ENCODE assay signal across 1 cellular context in the genomic region with DNA sequence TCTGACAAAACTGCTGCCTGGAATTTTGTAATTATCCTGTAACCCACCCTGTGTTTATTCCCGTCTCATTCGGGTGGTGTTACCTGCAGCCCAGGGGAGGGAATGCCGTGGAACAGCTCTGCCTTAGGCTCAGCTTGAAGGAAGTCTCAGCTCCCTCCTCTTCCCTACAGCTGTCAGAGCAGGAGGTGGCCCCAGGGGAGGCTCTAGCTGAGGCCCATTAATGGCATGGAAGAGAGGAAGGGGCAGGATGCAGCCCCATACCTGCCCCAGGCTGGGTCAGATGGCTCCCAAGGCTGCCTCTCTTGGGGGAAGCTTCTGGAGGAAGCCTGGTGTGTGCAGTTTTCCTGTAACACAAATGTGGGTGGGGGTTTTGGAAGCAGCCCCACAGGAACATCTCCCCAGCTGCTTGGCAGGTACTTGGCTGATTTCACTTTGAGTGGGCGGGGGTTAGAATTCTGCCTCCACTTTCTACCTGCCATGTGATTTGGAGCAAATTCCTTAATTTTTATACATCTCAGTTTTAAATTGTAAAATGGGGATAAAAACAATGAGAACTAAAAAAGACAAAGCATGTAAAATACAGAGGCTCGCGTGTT.
TF ChIP-seq lines count a peak whose summit lies in the region.

No MANE protein-coding gene starts in this region.

TF ChIP-seq in WTC11, 78 proteins besides CTCF, POLR2A, EP300 and RAD21 (continued from another document):
- TF ChIP-seq, protein P1, sequence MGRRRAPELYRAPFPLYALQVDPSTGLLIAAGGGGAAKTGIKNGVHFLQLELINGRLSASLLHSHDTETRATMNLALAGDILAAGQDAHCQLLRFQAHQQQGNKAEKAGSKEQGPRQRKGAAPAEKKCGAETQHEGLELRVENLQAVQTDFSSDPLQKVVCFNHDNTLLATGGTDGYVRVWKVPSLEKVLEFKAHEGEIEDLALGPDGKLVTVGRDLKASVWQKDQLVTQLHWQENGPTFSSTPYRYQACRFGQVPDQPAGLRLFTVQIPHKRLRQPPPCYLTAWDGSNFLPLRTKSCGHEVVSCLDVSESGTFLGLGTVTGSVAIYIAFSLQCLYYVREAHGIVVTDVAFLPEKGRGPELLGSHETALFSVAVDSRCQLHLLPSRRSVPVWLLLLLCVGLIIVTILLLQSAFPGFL (CRISPR knock-in tag; IDR thresholded peaks at IDR 0.05; ENCODE audit: borderline replicate concordance): no peak
- TF ChIP-seq, protein P2, sequence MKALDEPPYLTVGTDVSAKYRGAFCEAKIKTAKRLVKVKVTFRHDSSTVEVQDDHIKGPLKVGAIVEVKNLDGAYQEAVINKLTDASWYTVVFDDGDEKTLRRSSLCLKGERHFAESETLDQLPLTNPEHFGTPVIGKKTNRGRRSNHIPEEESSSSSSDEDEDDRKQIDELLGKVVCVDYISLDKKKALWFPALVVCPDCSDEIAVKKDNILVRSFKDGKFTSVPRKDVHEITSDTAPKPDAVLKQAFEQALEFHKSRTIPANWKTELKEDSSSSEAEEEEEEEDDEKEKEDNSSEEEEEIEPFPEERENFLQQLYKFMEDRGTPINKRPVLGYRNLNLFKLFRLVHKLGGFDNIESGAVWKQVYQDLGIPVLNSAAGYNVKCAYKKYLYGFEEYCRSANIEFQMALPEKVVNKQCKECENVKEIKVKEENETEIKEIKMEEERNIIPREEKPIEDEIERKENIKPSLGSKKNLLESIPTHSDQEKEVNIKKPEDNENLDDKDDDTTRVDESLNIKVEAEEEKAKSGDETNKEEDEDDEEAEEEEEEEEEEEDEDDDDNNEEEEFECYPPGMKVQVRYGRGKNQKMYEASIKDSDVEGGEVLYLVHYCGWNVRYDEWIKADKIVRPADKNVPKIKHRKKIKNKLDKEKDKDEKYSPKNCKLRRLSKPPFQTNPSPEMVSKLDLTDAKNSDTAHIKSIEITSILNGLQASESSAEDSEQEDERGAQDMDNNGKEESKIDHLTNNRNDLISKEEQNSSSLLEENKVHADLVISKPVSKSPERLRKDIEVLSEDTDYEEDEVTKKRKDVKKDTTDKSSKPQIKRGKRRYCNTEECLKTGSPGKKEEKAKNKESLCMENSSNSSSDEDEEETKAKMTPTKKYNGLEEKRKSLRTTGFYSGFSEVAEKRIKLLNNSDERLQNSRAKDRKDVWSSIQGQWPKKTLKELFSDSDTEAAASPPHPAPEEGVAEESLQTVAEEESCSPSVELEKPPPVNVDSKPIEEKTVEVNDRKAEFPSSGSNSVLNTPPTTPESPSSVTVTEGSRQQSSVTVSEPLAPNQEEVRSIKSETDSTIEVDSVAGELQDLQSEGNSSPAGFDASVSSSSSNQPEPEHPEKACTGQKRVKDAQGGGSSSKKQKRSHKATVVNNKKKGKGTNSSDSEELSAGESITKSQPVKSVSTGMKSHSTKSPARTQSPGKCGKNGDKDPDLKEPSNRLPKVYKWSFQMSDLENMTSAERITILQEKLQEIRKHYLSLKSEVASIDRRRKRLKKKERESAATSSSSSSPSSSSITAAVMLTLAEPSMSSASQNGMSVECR (CRISPR knock-in tag; IDR thresholded peaks at IDR 0.05; ENCODE audit: borderline replicate concordance): no peak
- TF ChIP-seq, protein P3, sequence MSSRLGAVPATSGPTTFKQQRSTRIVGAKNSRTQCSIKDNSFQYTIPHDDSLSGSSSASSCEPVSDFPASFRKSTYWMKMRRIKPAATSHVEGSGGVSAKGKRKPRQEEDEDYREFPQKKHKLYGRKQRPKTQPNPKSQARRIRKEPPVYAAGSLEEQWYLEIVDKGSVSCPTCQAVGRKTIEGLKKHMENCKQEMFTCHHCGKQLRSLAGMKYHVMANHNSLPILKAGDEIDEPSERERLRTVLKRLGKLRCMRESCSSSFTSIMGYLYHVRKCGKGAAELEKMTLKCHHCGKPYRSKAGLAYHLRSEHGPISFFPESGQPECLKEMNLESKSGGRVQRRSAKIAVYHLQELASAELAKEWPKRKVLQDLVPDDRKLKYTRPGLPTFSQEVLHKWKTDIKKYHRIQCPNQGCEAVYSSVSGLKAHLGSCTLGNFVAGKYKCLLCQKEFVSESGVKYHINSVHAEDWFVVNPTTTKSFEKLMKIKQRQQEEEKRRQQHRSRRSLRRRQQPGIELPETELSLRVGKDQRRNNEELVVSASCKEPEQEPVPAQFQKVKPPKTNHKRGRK (CRISPR knock-in tag; IDR thresholded peaks at IDR 0.05; ENCODE audit: borderline replicate concordance): no peak
- TF ChIP-seq, protein P4, sequence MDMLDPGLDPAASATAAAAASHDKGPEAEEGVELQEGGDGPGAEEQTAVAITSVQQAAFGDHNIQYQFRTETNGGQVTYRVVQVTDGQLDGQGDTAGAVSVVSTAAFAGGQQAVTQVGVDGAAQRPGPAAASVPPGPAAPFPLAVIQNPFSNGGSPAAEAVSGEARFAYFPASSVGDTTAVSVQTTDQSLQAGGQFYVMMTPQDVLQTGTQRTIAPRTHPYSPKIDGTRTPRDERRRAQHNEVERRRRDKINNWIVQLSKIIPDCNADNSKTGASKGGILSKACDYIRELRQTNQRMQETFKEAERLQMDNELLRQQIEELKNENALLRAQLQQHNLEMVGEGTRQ (CRISPR knock-in tag; IDR thresholded peaks at IDR 0.05): no peak
- TF ChIP-seq NFYB (CRISPR knock-in tag; conservative IDR thresholded peaks at IDR 0.05; ENCODE audit: low read depth) (no peak), CREB1 (CRISPR knock-in tag; IDR thresholded peaks at IDR 0.05) (no peak), ZNF263 (CRISPR knock-in tag; IDR thresholded peaks at IDR 0.05; ENCODE audit: low read depth) (no peak), RELA (CRISPR knock-in tag; IDR thresholded peaks at IDR 0.05; ENCODE audit: borderline replicate concordance) (no peak)
- TF ChIP-seq, protein P5, sequence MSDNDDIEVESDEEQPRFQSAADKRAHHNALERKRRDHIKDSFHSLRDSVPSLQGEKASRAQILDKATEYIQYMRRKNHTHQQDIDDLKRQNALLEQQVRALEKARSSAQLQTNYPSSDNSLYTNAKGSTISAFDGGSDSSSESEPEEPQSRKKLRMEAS (CRISPR knock-in tag; IDR thresholded peaks at IDR 0.05): no peak
